In genomic region chr2:24702800-24703199, GRCh38 we compare ENCODE assay signal across 15 cellular contexts.
DNase-seq lines count a peak whose midpoint lies in the region; ATAC-seq and TF ChIP-seq lines count a peak whose summit lies in the region.
"Had no signal": no experiment of that assay in that cellular context is flagged by ENCODE, and none has a peak within 500 bp of the region (broad histone marks: within the 10 kb centered on the region; RNA-seq: fewer than 3 reads in every experiment).

No MANE protein-coding gene starts in this region.

- DNase-seq in activated T-cell treated with anti-CD3 and anti-CD28 coated beads, Interleukin-2, amount 50 U/mL, for 72 hours, result no peak
- no peak for DNase-seq in activated T-cell treated with anti-CD3 and anti-CD28 coated beads, Interleukin-2, amount 50 U/mL, for 1 hour
- DNase-seq in fibroblast of the aortic adventitia (ENCODE audit: low read depth) (peak; percentile 78), stromal cell of bone marrow (ENCODE audit: low read depth) (peak; percentile 59), D341Med (ENCODE audit: low spot score) (no peak)
- DNase-seq in stimulated activated CD4-positive, alpha-beta T cell treated with anti-CD3 and anti-CD28 coated beads, Interleukin-12 subunit alpha, Interleukin-12 subunit beta, amount 100 ng/mL, for 4 hours, result no peak
- DNase-seq: activated CD8-positive, alpha-beta memory T cell treated with anti-CD3 and anti-CD28 coated beads for 24 hours; left lung; NCI-H1694 treated with DMSO at 0.1 percent for 48 hours; SHP77 had no signal

- peak overlapping the region in 1 of 2 donors; percentile 46 for H3K4me3 Mint-ChIP-seq in activated T-cell treated with anti-CD3 and anti-CD28 coated beads, Interleukin-2, amount 50 U/mL, for 72 hours
- H3K4me3 Mint-ChIP-seq: dendritic cell treated with granulocyte-macrophage colony-stimulating factor and Interleukin-4, amounts not matched to agents 40 ng/mL and 50 ng/mL, for 4 days had no signal

- H3K4me3 ChIP-seq in fibroblast of the aortic adventitia (ENCODE audit: low read depth, low read length), result no peak overlapping the region
- H3K4me3 ChIP-seq: BLaER1 treated with 17β-estradiol and CSF1 and Interleukin-3, amounts not matched to agents 10 nM and 100 nM; left lung; right atrium auricular region had no signal

- no peaks in the 10 kb centered on the region for H3K9me3 Mint-ChIP-seq in activated T-cell treated with anti-CD3 and anti-CD28 coated beads, Interleukin-2, amount 50 U/mL, for 72 hours
- H3K9me3 Mint-ChIP-seq: dendritic cell treated with granulocyte-macrophage colony-stimulating factor and Interleukin-4, amounts not matched to agents 40 ng/mL and 50 ng/mL, for 4 days had no signal

- no peaks in the 10 kb centered on the region for H3K27me3 Mint-ChIP-seq in activated T-cell treated with anti-CD3 and anti-CD28 coated beads, Interleukin-2, amount 50 U/mL, for 72 hours (ENCODE audit: low read depth)
- H3K27me3 Mint-ChIP-seq: dendritic cell treated with granulocyte-macrophage colony-stimulating factor and Interleukin-4, amounts not matched to agents 40 ng/mL and 50 ng/mL, for 4 days had no signal

- peak; percentile 85 to 88 for ATAC-seq in activated T-cell treated with anti-CD3 and anti-CD28 coated beads, Interleukin-2, amount 50 U/mL, for 72 hours (replicated peaks in 1 of 2)
- ATAC-seq in SK-N-SH treated with all-trans-retinoic acid at 6 μM for 48 hours, result peak; percentile 97
- ATAC-seq in HG03457 (IDR thresholded peaks at IDR 0.05; ENCODE audit: unreplicated experiment), result no peak
- ATAC-seq: left lung had no signal

- H3K4me1 Mint-ChIP-seq in activated T-cell treated with anti-CD3 and anti-CD28 coated beads, Interleukin-2, amount 50 U/mL, for 72 hours (ENCODE audit: low read depth), result no peaks in the 10 kb centered on the region

- H3K36me3 Mint-ChIP-seq in activated T-cell treated with anti-CD3 and anti-CD28 coated beads, Interleukin-2, amount 50 U/mL, for 72 hours (ENCODE audit: insufficient read depth in 2 of 2), result peaks cover 5 to 8% of the 10 kb centered on the region in 2 donors

- no peak for TF ChIP-seq CTCF in fibroblast of the aortic adventitia (IDR thresholded peaks at IDR 0.05; ENCODE audit: insufficient read depth, low read length)

- peak overlapping the region; percentile 47 for H3K27ac Mint-ChIP-seq in activated T-cell treated with anti-CD3 and anti-CD28 coated beads, Interleukin-2, amount 50 U/mL, for 72 hours
- H3K27ac Mint-ChIP-seq: dendritic cell treated with granulocyte-macrophage colony-stimulating factor and Interleukin-4, amounts not matched to agents 40 ng/mL and 50 ng/mL, for 4 days had no signal

TF ChIP-seq in SK-N-SH treated with all-trans-retinoic acid at 6 μM for 48 hours, 23 proteins besides CTCF, POLR2A, EP300 and RAD21:
- TF ChIP-seq ISL1 (CRISPR knock-in tag; IDR thresholded peaks at IDR 0.05), result peak; percentile 41
- TF ChIP-seq ARNTL (CRISPR knock-in tag; IDR thresholded peaks at IDR 0.05; ENCODE audit: borderline replicate concordance, low read depth), result no peak
TF ChIP-seq in SK-N-SH treated with all-trans-retinoic acid at 6 μM for 48 hours: peak in this region for 1.

Comparison
In these comparisons a context has a peak if more than half of its experiments do, and no peak if none do; other contexts are left out.
1. DNase-seq: peak in fibroblast of the aortic adventitia (single experiment) and stromal cell of bone marrow (single experiment); none in activated T-cell treated with anti-CD3 and anti-CD28 coated beads, Interleukin-2, amount 50 U/mL, for 72 hours (0 of 2), activated T-cell treated with anti-CD3 and anti-CD28 coated beads, Interleukin-2, amount 50 U/mL, for 1 hour (single experiment), stimulated activated CD4-positive, alpha-beta T cell treated with anti-CD3 and anti-CD28 coated beads, Interleukin-12 subunit alpha, Interleukin-12 subunit beta, amount 100 ng/mL, for 4 hours (single experiment) and D341Med (single experiment).